16 cellular contexts compared by ENCODE assay signal in genomic region chr3:190005343-190006113, GRCh38.
"Had no signal": no experiment of that assay in that cellular context is flagged by ENCODE, and none has a peak within 500 bp of the region (broad histone marks: within the 10 kb centered on the region; RNA-seq: fewer than 3 reads in every experiment).

No MANE protein-coding gene starts in this region.

- ATAC-seq: activated CD8-positive, alpha-beta T cell treated with anti-CD3 and anti-CD28 coated beads, Interleukin-2, amount 10 ng/mL, durations not matched to agents 7 days and 5 days; activated naive CD8-positive, alpha-beta T cell treated with anti-CD3 and anti-CD28 coated beads, Interleukin-2, amount 50 U/mL, for 24 hours; stimulated activated naive B cell treated with anti-CD40 and anti-IgM and Interleukin-4, amounts not matched to agents 10 μg/mL and 1 μg/mL and 100 μg/mL, for 72 hours had no signal

- H3K27me3 Mint-ChIP-seq: activated naive CD4-positive, alpha-beta T cell treated with anti-CD3 and anti-CD28 coated beads, Interleukin-2, amount 10 ng/mL, durations not matched to agents 7 days and 5 days; stimulated activated naive B cell treated with anti-CD40 and anti-IgM and Interleukin-4, amounts not matched to agents 10 μg/mL and 1 μg/mL and 100 μg/mL, for 72 hours had no signal

- H3K4me1 Mint-ChIP-seq: activated naive CD4-positive, alpha-beta T cell treated with anti-CD3 and anti-CD28 coated beads, Interleukin-2, amount 10 ng/mL, durations not matched to agents 7 days and 5 days; activated naive CD8-positive, alpha-beta T cell treated with anti-CD3 and anti-CD28 coated beads, Interleukin-2, amount 50 U/mL, for 24 hours; central memory CD8-positive, alpha-beta T cell; stimulated activated naive B cell treated with anti-CD40 and anti-IgM and Interleukin-4, amounts not matched to agents 10 μg/mL and 1 μg/mL and 100 μg/mL, for 72 hours had no signal

- H3K36me3 Mint-ChIP-seq: activated naive CD4-positive, alpha-beta T cell treated with anti-CD3 and anti-CD28 coated beads, Interleukin-2, amount 10 ng/mL, durations not matched to agents 7 days and 5 days; brain; stimulated activated naive B cell treated with anti-CD40 and anti-IgM and Interleukin-4, amounts not matched to agents 10 μg/mL and 1 μg/mL and 100 μg/mL, for 72 hours had no signal

- H3K4me3 ChIP-seq: thoracic aorta had no signal

- DNase-seq: activated CD4-positive, alpha-beta T cell treated with anti-CD3 and anti-CD28 coated beads for 48 hours; activated CD4-positive, CD25-positive, alpha-beta regulatory T cell; activated CD8-positive, alpha-beta T cell treated with anti-CD3 and anti-CD28 coated beads, Interleukin-2, amount 10 ng/mL, durations not matched to agents 7 days and 5 days; activated naive CD4-positive, alpha-beta T cell treated with anti-CD3 and anti-CD28 coated beads, Interleukin-2, amount 10 ng/mL, durations not matched to agents 7 days and 5 days; activated naive CD8-positive, alpha-beta T cell treated with anti-CD3 and anti-CD28 coated beads, Interleukin-2, amount 50 U/mL, for 24 hours; activated T-cell treated with anti-CD3 and anti-CD28 coated beads, Interleukin-2, amount 50 U/mL, for 24 hours; anterior cingulate cortex; cortex of kidney; stimulated activated naive B cell treated with anti-CD40 and anti-IgM and Interleukin-4, amounts not matched to agents 10 μg/mL and 1 μg/mL and 100 μg/mL, for 72 hours had no signal

- H3K27ac ChIP-seq: thoracic aorta had no signal

- H3K4me3 Mint-ChIP-seq: activated CD8-positive, alpha-beta T cell treated with anti-CD3 and anti-CD28 coated beads, Interleukin-2, amount 10 ng/mL, durations not matched to agents 7 days and 5 days; activated naive CD4-positive, alpha-beta T cell treated with anti-CD3 and anti-CD28 coated beads, Interleukin-2, amount 10 ng/mL, durations not matched to agents 7 days and 5 days; activated naive CD8-positive, alpha-beta T cell treated with anti-CD3 and anti-CD28 coated beads, Interleukin-2, amount 50 U/mL, for 24 hours; activated T-cell treated with anti-CD3 and anti-CD28 coated beads, Interleukin-2, amount 50 U/mL, for 24 hours; brain; central memory CD8-positive, alpha-beta T cell; neural crest cell; stimulated activated naive B cell treated with anti-CD40 and anti-IgM and Interleukin-4, amounts not matched to agents 10 μg/mL and 1 μg/mL and 100 μg/mL, for 72 hours; T-helper 2 cell treated with Interferon-gamma antibody and Interleukin-4, amounts not matched to agents 5 μg/mL and 100 μg/mL, for 36 hours had no signal

- H3K27ac Mint-ChIP-seq: activated CD8-positive, alpha-beta T cell treated with anti-CD3 and anti-CD28 coated beads, Interleukin-2, amount 10 ng/mL, durations not matched to agents 7 days and 5 days; activated naive CD4-positive, alpha-beta T cell treated with anti-CD3 and anti-CD28 coated beads, Interleukin-2, amount 10 ng/mL, durations not matched to agents 7 days and 5 days; activated naive CD8-positive, alpha-beta T cell treated with anti-CD3 and anti-CD28 coated beads, Interleukin-2, amount 50 U/mL, for 24 hours; activated T-cell treated with anti-CD3 and anti-CD28 coated beads, Interleukin-2, amount 50 U/mL, for 24 hours; activated T-helper 2 cell treated with anti-CD3 and anti-CD28 coated beads, Interferon-gamma antibody, Interleukin-2, Interleukin-4, amounts not matched to agents 10 μg/mL and 5 μg/mL and 100 μg/mL, durations not matched to agents 14 hours and 24 hours and 36 hours; progenitor cell of endocrine pancreas; stimulated activated naive B cell treated with anti-CD40 and anti-IgM and Interleukin-4, amounts not matched to agents 10 μg/mL and 1 μg/mL and 100 μg/mL, for 72 hours; T-helper 2 cell treated with Interferon-gamma antibody and Interleukin-4, amounts not matched to agents 5 μg/mL and 100 μg/mL, for 36 hours had no signal

- H3K36me3 ChIP-seq: thoracic aorta had no signal

- H3K9me3 Mint-ChIP-seq: activated naive CD4-positive, alpha-beta T cell treated with anti-CD3 and anti-CD28 coated beads, Interleukin-2, amount 10 ng/mL, durations not matched to agents 7 days and 5 days; activated naive CD8-positive, alpha-beta T cell treated with anti-CD3 and anti-CD28 coated beads, Interleukin-2, amount 50 U/mL, for 24 hours; activated T-cell treated with anti-CD3 and anti-CD28 coated beads, Interleukin-2, amount 50 U/mL, for 24 hours; activated T-helper 2 cell treated with anti-CD3 and anti-CD28 coated beads, Interferon-gamma antibody, Interleukin-2, Interleukin-4, amounts not matched to agents 10 μg/mL and 5 μg/mL and 100 μg/mL, durations not matched to agents 14 hours and 24 hours and 36 hours; brain; central memory CD8-positive, alpha-beta T cell; neural crest cell; stimulated activated naive B cell treated with anti-CD40 and anti-IgM and Interleukin-4, amounts not matched to agents 10 μg/mL and 1 μg/mL and 100 μg/mL, for 72 hours; T-helper 2 cell treated with Interferon-gamma antibody and Interleukin-4, amounts not matched to agents 5 μg/mL and 100 μg/mL, for 36 hours had no signal

- H3K9me3 ChIP-seq: thoracic aorta had no signal
